ENCODE assay signal across 33 cellular contexts in the genomic region with DNA sequence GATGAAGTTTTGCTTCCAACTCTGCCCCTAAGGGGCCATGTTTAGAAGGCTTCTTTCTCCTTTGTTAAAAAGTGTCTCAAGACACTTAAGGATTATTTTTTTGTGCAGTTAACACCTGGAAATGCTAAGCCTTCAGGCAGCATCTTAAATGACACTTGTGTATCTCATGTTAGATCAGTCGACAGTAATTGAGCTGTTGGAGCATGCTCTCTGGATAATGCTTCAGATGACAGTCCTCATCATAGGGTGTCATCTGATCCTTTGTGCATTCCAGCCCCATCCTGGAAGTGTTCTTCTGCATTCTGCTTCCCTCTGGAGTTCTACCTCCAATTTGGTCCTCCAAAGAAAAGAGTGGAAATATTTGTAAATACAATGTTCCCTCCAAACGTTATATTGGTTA.
DNase-seq lines count a peak whose midpoint lies in the region; ATAC-seq and TF ChIP-seq lines count a peak whose summit lies in the region.
"Had no signal": no experiment of that assay in that cellular context is flagged by ENCODE, and none has a peak within 500 bp of the region (broad histone marks: within the 10 kb centered on the region; RNA-seq: fewer than 3 reads in every experiment).

No MANE protein-coding gene starts in this region.

- no peak overlapping the region for H3K4me3 ChIP-seq in tibial nerve
- H3K4me3 ChIP-seq: dorsolateral prefrontal cortex, heart right ventricle, lung, pancreas, stomach had no signal

- H3K4me1 ChIP-seq in tibial nerve: peaks cover 0 to 38% (median 4%) of the 10 kb centered on the region in 4 donors
- H3K4me1 ChIP-seq: pancreas had no signal

- no peak for TF ChIP-seq POLR2A in tibial nerve (IDR thresholded peaks at IDR 0.05)

- H3K27ac Mint-ChIP-seq in neural crest cell (ENCODE audit: unreplicated experiment): no peak overlapping the region
- H3K27ac Mint-ChIP-seq: activated naive CD4-positive, alpha-beta T cell treated with anti-CD3 and anti-CD28 coated beads, Interleukin-2, amount 50 U/mL, for 72 hours; activated T-helper 2 cell treated with anti-CD3 and anti-CD28 coated beads, Interferon-gamma antibody, Interleukin-2, Interleukin-4, amounts not matched to agents 10 μg/mL and 5 μg/mL and 100 μg/mL, durations not matched to agents 14 hours and 24 hours and 36 hours; natural killer cell had no signal

- ATAC-seq in HG03354 (IDR thresholded peaks at IDR 0.05; ENCODE audit: poor library complexity, severe bottlenecking, unreplicated experiment): no peak
- ATAC-seq: activated naive CD4-positive, alpha-beta T cell treated with anti-CD3 and anti-CD28 coated beads, Interleukin-2, amount 50 U/mL, for 72 hours; HCT116; Panc1; right cardiac atrium had no signal

- no peaks in the 10 kb centered on the region for H3K27me3 Mint-ChIP-seq in neural crest cell (ENCODE audit: low read depth)

- H3K36me3 ChIP-seq in tibial nerve: peaks cover 0 to 32% (median 3%) of the 10 kb centered on the region in 3 donors

- H3K4me1 Mint-ChIP-seq in neural crest cell: peaks cover 61% of the 10 kb centered on the region
- H3K4me1 Mint-ChIP-seq: natural killer cell had no signal

- no peaks in the 10 kb centered on the region for H3K9me3 ChIP-seq in tibial nerve
- H3K9me3 ChIP-seq: Caco-2, heart right ventricle, pancreas, stomach had no signal

- DNase-seq in NCI-H524 (lab: John Stamatoyannopoulos, UW) (peak; percentile 49 to 80), glomerular visceral epithelial cell (ENCODE audit: extremely low spot score) (peak; percentile 11), neural crest cell (ENCODE audit: low read depth, low spot score) (no peak), tibial nerve (ENCODE audit: low spot score in 2 of 2) (no peak), NCI-H2029 (lab: John Stamatoyannopoulos, UW) (no peak), GM19238 (ENCODE audit: insufficient read length, low spot score) (no peak)
- DNase-seq: activated CD4-positive, alpha-beta T cell treated with anti-CD3 and anti-CD28 coated beads for 4 hours; activated CD8-positive, alpha-beta memory T cell treated with anti-CD3 and anti-CD28 coated beads for 24 hours; activated T-cell treated with anti-CD3 and anti-CD28 coated beads for 4 hours; amygdala; Caco-2; dorsolateral prefrontal cortex; foreskin melanocyte; heart right ventricle; natural killer cell; NCI-H1092; NCI-H1694; NCI-H526 treated with DMSO at 0.1 percent for 48 hours; pancreas; right cardiac atrium; SIG-M5; stimulated activated CD4-positive, alpha-beta T cell treated with anti-CD3 and anti-CD28 coated beads, Interleukin-12 subunit alpha, Interleukin-12 subunit beta, amount 100 ng/mL, for 4 hours; stimulated activated CD4-positive, alpha-beta T cell treated with anti-CD3 and anti-CD28 coated beads, Interleukin-2, amount 100 ng/mL, for 48 hours; stomach; T1000 had no signal

- H3K4me3 Mint-ChIP-seq in neural crest cell: peak overlapping the region; percentile 5
- H3K4me3 Mint-ChIP-seq: natural killer cell had no signal

- H3K27me3 ChIP-seq in tibial nerve: no peaks in the 10 kb centered on the region
- H3K27me3 ChIP-seq: heart right ventricle, pancreas, stomach had no signal

- TF ChIP-seq CTCF in neural crest cell (conservative IDR thresholded peaks at IDR 0.05) (no peak), tibial nerve (IDR thresholded peaks at IDR 0.05) (no peak)

- WGBS in tibial nerve, 2 donors: 43 to 45% methylated on average over 2 of the region's 2 CpGs

- H3K9me3 Mint-ChIP-seq in neural crest cell: no peaks in the 10 kb centered on the region
- H3K9me3 Mint-ChIP-seq: activated naive CD4-positive, alpha-beta T cell treated with anti-CD3 and anti-CD28 coated beads, Interleukin-2, amount 50 U/mL, for 72 hours; activated T-helper 2 cell treated with anti-CD3 and anti-CD28 coated beads, Interferon-gamma antibody, Interleukin-2, Interleukin-4, amounts not matched to agents 10 μg/mL and 5 μg/mL and 100 μg/mL, durations not matched to agents 14 hours and 24 hours and 36 hours; natural killer cell had no signal

- TF ChIP-seq EP300 in tibial nerve (IDR thresholded peaks at IDR 0.05): no peak

- peak overlapping the region in 3 of 4 donors; percentile 5 to 37 (median 34) for H3K27ac ChIP-seq in tibial nerve
- H3K27ac ChIP-seq: C4-2B, pancreas, stomach, VCaP had no signal

- H3K36me3 Mint-ChIP-seq in neural crest cell (ENCODE audit: low read depth): peaks cover 25% of the 10 kb centered on the region

Comparison
In these comparisons a context has a peak if more than half of its experiments do, and no peak if none do; other contexts are left out.
1. DNase-seq: peak in NCI-H524 (2 of 2) and glomerular visceral epithelial cell (single experiment); none in neural crest cell (single experiment), tibial nerve (0 of 2), NCI-H2029 (single experiment) and GM19238 (single experiment).